8 cellular contexts compared by ENCODE assay signal in genomic region chr2:54899576-54900200, GRCh38.
DNase-seq lines count a peak whose midpoint lies in the region; ATAC-seq, FAIRE-seq and TF ChIP-seq lines count a peak whose summit lies in the region.

No MANE protein-coding gene starts in this region.

- ATAC-seq in GM23338 = no peak

- peaks cover 3% of the 10 kb centered on the region for H3K4me1 ChIP-seq in BE2C
- no peaks in the 10 kb centered on the region for H3K4me1 ChIP-seq in GM23338 (ENCODE audit: insufficient read depth)
- peaks cover 4% of the 10 kb centered on the region for H3K4me1 ChIP-seq in effector memory CD4-positive, alpha-beta T cell (ENCODE audit: control insufficient read depth, insufficient read depth, low read length, poor library complexity, severe bottlenecking)

- H3K4me1 Mint-ChIP-seq in GM23338 = no peaks in the 10 kb centered on the region
- peaks cover 5% of the 10 kb centered on the region for H3K4me1 Mint-ChIP-seq in progenitor cell of endocrine pancreas (ENCODE audit: low read depth)

- H3K9me3 Mint-ChIP-seq in GM23338 (no peaks in the 10 kb centered on the region; the same call in 2 of the 3 replicates), progenitor cell of endocrine pancreas (ENCODE audit: low read depth) (no peaks in the 10 kb centered on the region)

- TF ChIP-seq CTCF in BE2C (IDR thresholded peaks at IDR 0.05; ENCODE audit: low read depth, low read length) = peak; percentile 31; the same call in 1 of the 2 replicates
- TF ChIP-seq CTCF in GM23338 (conservative IDR thresholded peaks at IDR 0.05; ENCODE audit: low read depth in 2 of 2) = peak; percentile 58 to 68
- TF ChIP-seq CTCF in fibroblast of pulmonary artery (IDR thresholded peaks at IDR 0.05; ENCODE audit: low read length, missing control alignments) = peak; percentile 70
- peak; percentile 61 for TF ChIP-seq CTCF in progenitor cell of endocrine pancreas (IDR thresholded peaks at IDR 0.05; ENCODE audit: unreplicated experiment)

- H3K27me3 Mint-ChIP-seq in GM23338 (ENCODE audit: insufficient read depth, low read depth, poor library complexity) = peaks cover 2% of the 10 kb centered on the region
- H3K27me3 Mint-ChIP-seq in progenitor cell of endocrine pancreas = no peaks in the 10 kb centered on the region

- H3K4me3 ChIP-seq in BE2C (ENCODE audit: low read depth, low read length) (no peak overlapping the region), GM23338 (no peak overlapping the region), fibroblast of pulmonary artery (replicated peaks; ENCODE audit: low read depth, low read length) (no peak overlapping the region)
- no peak overlapping the region for H3K4me3 ChIP-seq in effector memory CD4-positive, alpha-beta T cell (ENCODE audit: insufficient read depth, low read depth, low read length, poor library complexity, severe bottlenecking)

- no peak for DNase-seq in BE2C
- DNase-seq in GM23338 (ENCODE audit: low spot score) = peak; percentile 33
- DNase-seq in RCC 7860 (ENCODE audit: low spot score) = peak; percentile 16
- DNase-seq in fibroblast of pulmonary artery (ENCODE audit: low read depth) = peak; percentile 79
- DNase-seq in progenitor cell of endocrine pancreas (ENCODE audit: low spot score, unreplicated experiment) = no peak
- no peak for DNase-seq in stimulated activated CD8-positive, alpha-beta memory T cell treated with anti-CD3 and anti-CD28 coated beads, Interleukin-4, amount 100 ng/mL, for 48 hours
- no peak for DNase-seq in effector memory CD4-positive, alpha-beta T cell
- no peak for DNase-seq in NCI-H345 (lab: John Stamatoyannopoulos, UW)

- FAIRE-seq in RCC 7860 (lab: Jason Lieb, UNC) = peak; percentile 31

- no peak overlapping the region for H3K27ac ChIP-seq in GM23338 (ENCODE audit: low read depth)
- H3K27ac ChIP-seq in effector memory CD4-positive, alpha-beta T cell (ENCODE audit: insufficient read depth, low read length, poor library complexity, severe bottlenecking) = no peak overlapping the region

- H3K9me2 ChIP-seq in GM23338 (ENCODE audit: insufficient read depth) = no peaks in the 10 kb centered on the region

- H3K9me3 ChIP-seq in BE2C = no peaks in the 10 kb centered on the region
- H3K9me3 ChIP-seq in effector memory CD4-positive, alpha-beta T cell (ENCODE audit: control insufficient read depth, low read length) = no peaks in the 10 kb centered on the region

- H3K27ac Mint-ChIP-seq in GM23338 = no peak overlapping the region
- H3K27ac Mint-ChIP-seq in progenitor cell of endocrine pancreas = no peak overlapping the region

- H3K27me3 ChIP-seq in BE2C (no peaks in the 10 kb centered on the region), GM23338 (ENCODE audit: insufficient read depth) (no peaks in the 10 kb centered on the region)
- H3K27me3 ChIP-seq in effector memory CD4-positive, alpha-beta T cell (replicated peaks; ENCODE audit: control insufficient read depth, insufficient read depth, low read length, poor library complexity, severe bottlenecking) = no peaks in the 10 kb centered on the region

- no peaks in the 10 kb centered on the region for H3K79me2 ChIP-seq in GM23338 (replicated peaks; ENCODE audit: insufficient read depth)

- peaks cover 15% of the 10 kb centered on the region for H3K36me3 ChIP-seq in BE2C
- no peaks in the 10 kb centered on the region for H3K36me3 ChIP-seq in GM23338 (ENCODE audit: insufficient read depth)
- no peaks in the 10 kb centered on the region for H3K36me3 ChIP-seq in effector memory CD4-positive, alpha-beta T cell (ENCODE audit: control insufficient read depth, insufficient read depth, low read length)

- H2AFZ ChIP-seq in GM23338 = no peak overlapping the region

- no peaks in the 10 kb centered on the region for H3F3A ChIP-seq in GM23338 (replicated peaks; ENCODE audit: low read depth)

- H3K36me3 Mint-ChIP-seq in GM23338 (ENCODE audit: low read depth) (no peaks in the 10 kb centered on the region), progenitor cell of endocrine pancreas (ENCODE audit: insufficient read depth) (no peaks in the 10 kb centered on the region)

- H3K4me2 ChIP-seq in GM23338 = no peak overlapping the region

- H4K20me1 ChIP-seq in GM23338 (replicated peaks; ENCODE audit: insufficient read depth) = no peaks in the 10 kb centered on the region

- no peak overlapping the region for H3K4me3 Mint-ChIP-seq in GM23338
- H3K4me3 Mint-ChIP-seq in progenitor cell of endocrine pancreas (ENCODE audit: low read depth) = no peak overlapping the region

TF ChIP-seq in GM23338, 12 proteins besides CTCF, POLR2A, EP300 and RAD21:
- no peak for TF ChIP-seq EZH2phosphoT487 (IDR thresholded peaks at IDR 0.05; ENCODE audit: unreplicated experiment)
- no peak for TF ChIP-seq NANOG (IDR thresholded peaks at IDR 0.05; ENCODE audit: borderline replicate concordance)

Comparison
In these comparisons a context has a peak if more than half of its experiments do, and no peak if none do; other contexts are left out.
1. DNase-seq: peak in GM23338 (single experiment), RCC 7860 (single experiment) and fibroblast of pulmonary artery (single experiment); none in BE2C (single experiment), progenitor cell of endocrine pancreas (single experiment), stimulated activated CD8-positive, alpha-beta memory T cell treated with anti-CD3 and anti-CD28 coated beads, Interleukin-4, amount 100 ng/mL, for 48 hours (single experiment), effector memory CD4-positive, alpha-beta T cell (0 of 3) and NCI-H345 (single experiment).
2. Peak in every context shown above with its lines, with median percentiles within 50 percentile points of each other: CTCF ChIP-seq.